In genomic region chr17:41467546-41467945, GRCh38 we compare ENCODE assay signal across 23 cellular contexts. TPM values are rescaled to one million over a fixed set of nuclear protein-coding genes. Genes with fewer than 3 reads are reported as not detected.
DNase-seq lines count a peak whose midpoint lies in the region; ATAC-seq, FAIRE-seq and TF ChIP-seq lines count a peak whose summit lies in the region.
"Had no signal": no experiment of that assay in that cellular context is flagged by ENCODE, and none has a peak within 500 bp of the region (broad histone marks: within the 10 kb centered on the region; RNA-seq: fewer than 3 reads in every experiment).

No MANE protein-coding gene starts in this region.

- no peak overlapping the region for H3K9ac ChIP-seq in GM23248
- H3K9ac ChIP-seq: BLaER1 treated with 17β-estradiol and CSF1 and Interleukin-3, amounts not matched to agents 10 nM and 100 nM had no signal

- peaks cover 12% of the 10 kb centered on the region for H3K4me1 ChIP-seq in GM23248 (ENCODE audit: insufficient read depth)
- H3K4me1 ChIP-seq: Peyer's patch, SJSA1 had no signal

- H3K9me3 ChIP-seq in GM23248 (ENCODE audit: low read depth): peaks cover 2% of the 10 kb centered on the region
- H3K9me3 ChIP-seq: Peyer's patch, SJSA1 had no signal

- no peak overlapping the region for H3K4me3 ChIP-seq in GM23248
- H3K4me3 ChIP-seq in bronchial epithelial cell (ENCODE audit: low read depth, low read length): no peak overlapping the region
- no peak overlapping the region for H3K4me3 ChIP-seq in fibroblast of the aortic adventitia (ENCODE audit: low read depth, low read length)
- H3K4me3 ChIP-seq: BLaER1 treated with 17β-estradiol and CSF1 and Interleukin-3, amounts not matched to agents 10 nM and 100 nM; K562; Peyer's patch; SJSA1 had no signal

- DNase-seq in GM23248 (peak; percentile 56), bronchial epithelial cell (ENCODE audit: low read depth) (peak; percentile 38), fibroblast of the aortic adventitia (ENCODE audit: low read depth) (peak; percentile 43), NCI-H345 treated with DMSO at 0.1 percent for 48 hours (lab: John Stamatoyannopoulos, UW; ENCODE audit: unreplicated experiment) (no peak), NCI-H446 treated with DMSO at 0.1 percent for 48 hours (lab: John Stamatoyannopoulos, UW) (no peak), omental fat pad (ENCODE audit: low spot score) (no peak), activated gamma-delta T cell treated with Interleukin-2 at 50 U/mL for 16 hours (no peak)
- DNase-seq: CD4-positive, alpha-beta memory T cell; DND-41; H9; HFFc6; NCI-H1092; NCI-H1436; NCI-H187 treated with DMSO at 0.1 percent for 48 hours; NCI-H510A treated with DMSO at 0.1 percent for 48 hours; NCI-H774; Peyer's patch had no signal

- in situ Hi-C loops in GM23248 (cut with MboI): no loop called here

- no peaks in the 10 kb centered on the region for H3K79me2 ChIP-seq in GM23248 (ENCODE audit: insufficient read depth)

- H3K27ac ChIP-seq in GM23248: no peak overlapping the region
- H3K27ac ChIP-seq: BLaER1 treated with 17β-estradiol and CSF1 and Interleukin-3, amounts not matched to agents 10 nM and 100 nM; Peyer's patch; SJSA1 had no signal

- H3K9me2 ChIP-seq in GM23248 (ENCODE audit: insufficient read depth): no peaks in the 10 kb centered on the region

- no peak for ATAC-seq in omental fat pad (ENCODE audit: low FRiP score)
- ATAC-seq: HepG2, K562 had no signal

- no peak overlapping the region for H3K4me2 ChIP-seq in GM23248 (ENCODE audit: unreplicated experiment)
- H3K4me2 ChIP-seq: BLaER1 treated with 17β-estradiol and CSF1 and Interleukin-3, amounts not matched to agents 10 nM and 100 nM had no signal

- 47 to 69% methylated on average over 4 of the region's 4 CpGs for WGBS in GM23248 (ENCODE audit: low coverage in 1 of 2, low lambda C conversion rate in 2 of 2, missing lambda C conversion rate in 2 of 2), 2 experiments

- H3K27me3 ChIP-seq in GM23248 (replicated peaks; ENCODE audit: insufficient read depth): peaks cover 12% of the 10 kb centered on the region; the same call in 1 of the 2 replicates
- no peaks in the 10 kb centered on the region for H3K27me3 ChIP-seq in bronchial epithelial cell (ENCODE audit: control insufficient read depth, insufficient read depth, low read length)
- H3K27me3 ChIP-seq: BLaER1 treated with 17β-estradiol and CSF1 and Interleukin-3, amounts not matched to agents 10 nM and 100 nM; Peyer's patch; SJSA1 had no signal

- no peaks in the 10 kb centered on the region for H3K36me3 ChIP-seq in GM23248 (ENCODE audit: low read depth)
- H3K36me3 ChIP-seq in bronchial epithelial cell (ENCODE audit: control insufficient read depth, insufficient read depth, low read length): no peaks in the 10 kb centered on the region
- H3K36me3 ChIP-seq: BLaER1 treated with 17β-estradiol and CSF1 and Interleukin-3, amounts not matched to agents 10 nM and 100 nM; Peyer's patch; SJSA1 had no signal

- no peak for FAIRE-seq in bronchial epithelial cell (lab: Jason Lieb, UNC)
- FAIRE-seq: GM12891, HepG2, K562 had no signal

- H2AFZ ChIP-seq in GM23248: no peak overlapping the region

- H3F3A ChIP-seq in GM23248 (ENCODE audit: insufficient read depth): 0 out of 2 replicates have a peak, but pooled peaks cover 3% of the 10 kb centered on the region

- TF ChIP-seq CTCF in bronchial epithelial cell (IDR thresholded peaks at IDR 0.05; ENCODE audit: insufficient read depth, low read length, severe bottlenecking) (no peak), fibroblast of the aortic adventitia (IDR thresholded peaks at IDR 0.05; ENCODE audit: insufficient read depth, low read length) (no peak), omental fat pad (IDR thresholded peaks at IDR 0.05) (no peak)

- H4K20me1 ChIP-seq in GM23248 (ENCODE audit: insufficient read depth): no peaks in the 10 kb centered on the region
- H4K20me1 ChIP-seq: BLaER1 treated with 17β-estradiol and CSF1 and Interleukin-3, amounts not matched to agents 10 nM and 100 nM had no signal

RNA-seq across cellular contexts. Expression of gene KRT32, which starts 0.4 kb away (rescaled TPM):
- total RNA-seq in GM23248 (2014; rRNA removed; shearing (Covaris generic)): not detected in 2 replicates
- polyA plus RNA-seq in GM23248 (2016; fragmentation: Nextera tagmentation; extraction: Ambion mirVana): not detected in 2 replicates
- total RNA-seq in bronchial epithelial cell (0.13 TPM in 1 of 2 replicates, not detected in the other), fibroblast of the aortic adventitia (ENCODE audit: low replicate concordance) (0.09 TPM in 1 of 2 replicates, not detected in the other), omental fat pad (not detected)
- total RNA-seq: CD4-positive, alpha-beta memory T cell; H9; HepG2; K562; LHCN-M2; Peyer's patch; SJSA1 had no signal
- polyA plus RNA-seq: CD4-positive, alpha-beta memory T cell; HepG2; K562 had no signal

RNA-seq across cellular contexts. Expression of gene KRT35, which starts 13.4 kb away (rescaled TPM):
- not detected in 2 replicates for total RNA-seq in GM23248 (2014; rRNA removed; shearing (Covaris generic))
- polyA plus RNA-seq in GM23248 (2016; fragmentation: Nextera tagmentation; extraction: Ambion mirVana): not detected in 2 replicates
- total RNA-seq in bronchial epithelial cell (not detected in 2 replicates), fibroblast of the aortic adventitia (ENCODE audit: low replicate concordance) (not detected in 2 replicates), omental fat pad (not detected)
- total RNA-seq: CD4-positive, alpha-beta memory T cell; H9; HepG2; HFFc6; K562; LHCN-M2; Peyer's patch; SJSA1 had no signal
- polyA plus RNA-seq: CD4-positive, alpha-beta memory T cell; HepG2; K562 had no signal

RNA-seq across cellular contexts. Expression of gene KRT36, which starts 22.2 kb away (rescaled TPM):
- total RNA-seq in GM23248 (2014; rRNA removed; shearing (Covaris generic)): not detected in 2 replicates
- not detected in 2 replicates for polyA plus RNA-seq in GM23248 (2016; fragmentation: Nextera tagmentation; extraction: Ambion mirVana)
- total RNA-seq in bronchial epithelial cell (under 0.01 TPM in 1 of 2 replicates, not detected in the other), fibroblast of the aortic adventitia (ENCODE audit: low replicate concordance) (not detected in 2 replicates), omental fat pad (not detected)
- total RNA-seq: CD4-positive, alpha-beta memory T cell; H9; HepG2; HFFc6; K562; LHCN-M2; Peyer's patch; SJSA1 had no signal
- polyA plus RNA-seq: CD4-positive, alpha-beta memory T cell; HepG2 had no signal

RNA-seq across cellular contexts. Expression of gene KRT38, which starts 26.8 kb away (rescaled TPM):
- total RNA-seq in GM23248 (2014; rRNA removed; shearing (Covaris generic)): not detected in 2 replicates
- polyA plus RNA-seq in GM23248 (2016; fragmentation: Nextera tagmentation; extraction: Ambion mirVana): not detected in 2 replicates
- total RNA-seq in bronchial epithelial cell (not detected in 2 replicates), fibroblast of the aortic adventitia (ENCODE audit: low replicate concordance) (not detected in 2 replicates), omental fat pad (not detected)
- total RNA-seq: CD4-positive, alpha-beta memory T cell; H9; HepG2; K562; LHCN-M2; Peyer's patch; SJSA1 had no signal
- polyA plus RNA-seq: CD4-positive, alpha-beta memory T cell; HepG2; K562 had no signal

RNA-seq across cellular contexts. Expression of gene KRT13, which starts 37.9 kb away (rescaled TPM):
- total RNA-seq in GM23248 (2014; rRNA removed; shearing (Covaris generic)): 0.76 TPM in 1 of 2 replicates, not detected in the other
- polyA plus RNA-seq in GM23248 (2016; fragmentation: Nextera tagmentation; extraction: Ambion mirVana): not detected in 2 replicates
- total RNA-seq in bronchial epithelial cell (112 and 242 TPM in 2 replicates), fibroblast of the aortic adventitia (ENCODE audit: low replicate concordance) (not detected in 2 replicates), omental fat pad (under 1 TPM in 1 of 4 donors, not detected in 3; 0.65 TPM)
- total RNA-seq: CD4-positive, alpha-beta memory T cell; H9; HepG2; HFFc6; LHCN-M2; SJSA1 had no signal
- polyA plus RNA-seq: CD4-positive, alpha-beta memory T cell; HepG2 had no signal

Comparison
In these comparisons a context has a peak if more than half of its experiments do, and no peak if none do; other contexts are left out.
1. DNase-seq: peak in GM23248 (single experiment), bronchial epithelial cell (single experiment) and fibroblast of the aortic adventitia (single experiment); none in NCI-H345 treated with DMSO at 0.1 percent for 48 hours (single experiment), NCI-H446 treated with DMSO at 0.1 percent for 48 hours (single experiment), omental fat pad (single experiment) and activated gamma-delta T cell treated with Interleukin-2 at 50 U/mL for 16 hours (single experiment).